ENCODE assay signal across 8 cellular contexts in the genomic region with DNA sequence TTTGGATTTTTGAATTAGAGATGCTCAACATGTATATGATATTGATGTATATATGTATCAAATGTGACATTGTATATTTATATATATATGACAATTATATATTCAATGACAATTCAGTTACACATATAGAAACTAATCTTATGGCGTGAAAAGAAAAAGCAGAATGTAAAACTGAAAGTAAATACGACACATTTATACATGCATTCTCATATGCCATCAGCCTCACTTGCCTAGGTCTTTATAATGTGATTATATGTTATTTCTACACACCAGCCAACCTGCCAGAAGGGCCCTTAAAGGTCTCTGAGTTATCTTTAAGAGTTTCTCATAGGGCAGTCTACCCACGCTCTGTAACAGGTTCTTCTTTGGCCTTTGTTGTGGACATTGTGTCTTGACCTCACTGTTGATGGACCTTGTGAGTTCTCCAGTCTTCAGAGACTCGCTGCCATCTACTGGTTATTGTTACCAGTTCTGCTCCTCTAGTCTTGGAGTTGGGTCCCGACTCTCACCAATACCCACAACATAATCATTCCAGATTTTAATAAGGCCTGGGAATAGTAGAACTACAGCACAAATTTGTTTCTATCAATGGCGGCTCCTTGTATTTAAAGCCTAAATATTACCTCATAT.
A peak's percentile ranks its signal among the peaks of the same experiment; 100 is the strongest.
DNase-seq lines count a peak whose midpoint lies in the region; ATAC-seq and TF ChIP-seq lines count a peak whose summit lies in the region.

No MANE protein-coding gene starts in this region.

- H3K4me3 Mint-ChIP-seq in activated T-cell treated with anti-CD3 and anti-CD28 coated beads, Interleukin-2, amount 50 U/mL, for 4 hours: no peak overlapping the region

- peak; percentile 86 for ATAC-seq in GM21526 (IDR thresholded peaks at IDR 0.05; ENCODE audit: low FRiP score, unreplicated experiment)
- ATAC-seq in activated T-cell treated with anti-CD3 and anti-CD28 coated beads, Interleukin-2, amount 50 U/mL, for 4 hours: no peak

- no peak overlapping the region for H3K9ac ChIP-seq in adipocyte (ENCODE audit: low read length)

- no peaks in the 10 kb centered on the region for H3K36me3 ChIP-seq in adipocyte (ENCODE audit: control insufficient read depth, insufficient read depth, low read length, severe bottlenecking)
- H3K36me3 ChIP-seq in suprapubic skin: no peaks in the 10 kb centered on the region

- no peak overlapping the region for H3K27ac ChIP-seq in suprapubic skin

- H3K4me1 ChIP-seq in adipocyte (ENCODE audit: control insufficient read depth, insufficient read depth, low read length) (no peaks in the 10 kb centered on the region), suprapubic skin (no peaks in the 10 kb centered on the region)

- WGBS in suprapubic skin: 70% methylated on average over 6 of the region's 6 CpGs

- TF ChIP-seq EP300 in suprapubic skin (IDR thresholded peaks at IDR 0.05): no peak

- no peak for TF ChIP-seq POLR2A in suprapubic skin (IDR thresholded peaks at IDR 0.05)

- H3K27me3 Mint-ChIP-seq in activated T-cell treated with anti-CD3 and anti-CD28 coated beads, Interleukin-2, amount 50 U/mL, for 4 hours (ENCODE audit: low read depth): no peaks in the 10 kb centered on the region

- H3K4me3 ChIP-seq in adipocyte (ENCODE audit: low read length) (no peak overlapping the region), suprapubic skin (no peak overlapping the region)

- no peak for TF ChIP-seq CTCF in suprapubic skin (IDR thresholded peaks at IDR 0.05)

- H3K9me3 Mint-ChIP-seq in activated T-cell treated with anti-CD3 and anti-CD28 coated beads, Interleukin-2, amount 50 U/mL, for 4 hours: peaks cover 10% of the 10 kb centered on the region

- H3K27me3 ChIP-seq in adipocyte (replicated peaks; ENCODE audit: control insufficient read depth, insufficient read depth, low read length): no peaks in the 10 kb centered on the region
- H3K27me3 ChIP-seq in suprapubic skin: no peaks in the 10 kb centered on the region

- H3K36me3 Mint-ChIP-seq in activated T-cell treated with anti-CD3 and anti-CD28 coated beads, Interleukin-2, amount 50 U/mL, for 4 hours (ENCODE audit: insufficient read depth): no peaks in the 10 kb centered on the region

- DNase-seq in EL: peak; percentile 10
- DNase-seq in HT-29 (ENCODE audit: low spot score): peak; percentile 16
- DNase-seq in adipocyte (ENCODE audit: low read depth): peak; percentile 85
- DNase-seq in kidney tubule cell (ENCODE audit: low spot score): peak; percentile 16
- DNase-seq in suprapubic skin (ENCODE audit: low spot score in 2 of 2): no peak
- DNase-seq in activated T-cell treated with anti-CD3 and anti-CD28 coated beads, Interleukin-2, amount 50 U/mL, for 4 hours: no peak
- no peak for DNase-seq in HPDE6-E6E7 (ENCODE audit: extremely low spot score)

- H3K4me1 Mint-ChIP-seq in activated T-cell treated with anti-CD3 and anti-CD28 coated beads, Interleukin-2, amount 50 U/mL, for 4 hours (ENCODE audit: low read depth): no peaks in the 10 kb centered on the region

- H3K9me3 ChIP-seq in adipocyte (ENCODE audit: control insufficient read depth, low read length): no peaks in the 10 kb centered on the region
- H3K9me3 ChIP-seq in suprapubic skin: no peaks in the 10 kb centered on the region

Comparison
In these comparisons a context has a peak if more than half of its experiments do, and no peak if none do; other contexts are left out.
1. DNase-seq: peak in EL (single experiment), HT-29 (single experiment), adipocyte (single experiment) and kidney tubule cell (single experiment); none in suprapubic skin (0 of 2), activated T-cell treated with anti-CD3 and anti-CD28 coated beads, Interleukin-2, amount 50 U/mL, for 4 hours (single experiment) and HPDE6-E6E7 (single experiment).